Comparison of ENCODE assay signal across 2 cellular contexts in genomic region chr15:39286706-39287105, GRCh38.
TF ChIP-seq lines count a peak whose summit lies in the region.

No MANE protein-coding gene starts in this region.

TF ChIP-seq in IMR-90, 13 proteins besides CTCF, POLR2A, EP300 and RAD21 (continued from another document):
- TF ChIP-seq FOS (IDR thresholded peaks at IDR 0.05; ENCODE audit: low read depth, low read length) = no peak
- no peak for TF ChIP-seq CHD1 (IDR thresholded peaks at IDR 0.05; ENCODE audit: low read depth, low read length)
- TF ChIP-seq CEBPB (IDR thresholded peaks at IDR 0.05; ENCODE audit: low read depth, low read length) = no peak
TF ChIP-seq in IMR-90: peak in this region for 0.

TF ChIP-seq in SK-N-SH treated with all-trans-retinoic acid at 6 μM for 48 hours, 23 proteins besides CTCF, POLR2A, EP300 and RAD21 (continued from another document):
- TF ChIP-seq CSRNP3 (CRISPR knock-in tag; IDR thresholded peaks at IDR 0.05) = no peak
